16 cellular contexts compared by ENCODE assay signal in genomic region chr1:87134061-87134460, GRCh38.
A peak's percentile ranks its signal among the peaks of the same experiment; 100 is the strongest.
DNase-seq lines count a peak whose midpoint lies in the region; ATAC-seq, FAIRE-seq and TF ChIP-seq lines count a peak whose summit lies in the region.
"Had no signal": no experiment of that assay in that cellular context is flagged by ENCODE, and none has a peak within 500 bp of the region (broad histone marks: within the 10 kb centered on the region; RNA-seq: fewer than 3 reads in every experiment).

No MANE protein-coding gene starts in this region.

- H3K4me3 Mint-ChIP-seq in astrocyte (ENCODE audit: unreplicated experiment), result peak overlapping the region; percentile 34
- peak overlapping the region in 1 of 2 donors; percentile 24 for H3K4me3 Mint-ChIP-seq in stimulated activated naive CD8-positive, alpha-beta T cell treated with anti-CD3 and anti-CD28 coated beads, Interleukin-15, amount 100 ng/mL, for 72 hours

- DNase-seq in EH (ENCODE audit: low read depth), result peak; percentile 32
- peak; percentile 30 for DNase-seq in astrocyte (ENCODE audit: low read depth)
- peak; percentile 56 for DNase-seq in islet precursor cell
- peak; percentile 73 for DNase-seq in putamen (ENCODE audit: low spot score)
- DNase-seq in MG63, result no peak
- no peak for DNase-seq in A172 (ENCODE audit: low spot score)
- no peak for DNase-seq in stimulated activated naive CD8-positive, alpha-beta T cell treated with anti-CD3 and anti-CD28 coated beads, Interleukin-15, amount 100 ng/mL, for 72 hours
- no peak for DNase-seq in LoVo (ENCODE audit: low spot score)
- DNase-seq: activated CD4-positive, alpha-beta T cell treated with anti-CD3 and anti-CD28 coated beads, Interleukin-2, amount 50 U/mL, for 4 hours; Caco-2; cortex of kidney; EL; foreskin melanocyte; NCI-H1930 had no signal

- H3K4me1 ChIP-seq in astrocyte (ENCODE audit: insufficient read depth, low read length), result peaks cover 3% of the 10 kb centered on the region
- H3K4me1 ChIP-seq: Caco-2, HAP-1 had no signal

- H3K36me3 Mint-ChIP-seq in astrocyte (ENCODE audit: low read depth, unreplicated experiment), result no peaks in the 10 kb centered on the region

- H3K9ac ChIP-seq in astrocyte (ENCODE audit: low read length), result no peak overlapping the region

- no peak for FAIRE-seq in astrocyte (lab: Jason Lieb, UNC)

- H3K79me2 ChIP-seq in astrocyte (ENCODE audit: insufficient read depth, low read length), result no peaks in the 10 kb centered on the region

- no peaks in the 10 kb centered on the region for H4K20me1 ChIP-seq in astrocyte (ENCODE audit: insufficient read depth, low read length)

- H3K9me3 Mint-ChIP-seq in astrocyte (ENCODE audit: unreplicated experiment), result no peaks in the 10 kb centered on the region
- no peaks in the 10 kb centered on the region for H3K9me3 Mint-ChIP-seq in stimulated activated naive CD8-positive, alpha-beta T cell treated with anti-CD3 and anti-CD28 coated beads, Interleukin-15, amount 100 ng/mL, for 72 hours

- no peak for TF ChIP-seq CTCF in astrocyte (IDR thresholded peaks at IDR 0.05; ENCODE audit: insufficient read depth, low read depth, low read length)

- H3K4me2 ChIP-seq in astrocyte (ENCODE audit: low read length), result no peak overlapping the region

- H2AFZ ChIP-seq in astrocyte (ENCODE audit: low read depth, low read length), result peak overlapping the region; percentile 53

- H3K4me1 Mint-ChIP-seq in astrocyte (ENCODE audit: low read depth, unreplicated experiment), result no peaks in the 10 kb centered on the region
- H3K4me1 Mint-ChIP-seq in stimulated activated naive CD8-positive, alpha-beta T cell treated with anti-CD3 and anti-CD28 coated beads, Interleukin-15, amount 100 ng/mL, for 72 hours, result peaks cover 16% of the 10 kb centered on the region

- no peak overlapping the region for H3K27ac ChIP-seq in astrocyte (ENCODE audit: low read depth, low read length)
- H3K27ac ChIP-seq: HL-60 had no signal

- no peak for ATAC-seq in stimulated activated naive CD8-positive, alpha-beta T cell treated with anti-CD3 and anti-CD28 coated beads, Interleukin-15, amount 100 ng/mL, for 72 hours

- peaks cover 25% of the 10 kb centered on the region for H3K27me3 Mint-ChIP-seq in astrocyte (ENCODE audit: low read depth, unreplicated experiment)
- H3K27me3 Mint-ChIP-seq in stimulated activated naive CD8-positive, alpha-beta T cell treated with anti-CD3 and anti-CD28 coated beads, Interleukin-15, amount 100 ng/mL, for 72 hours, result peaks cover 87% of the 10 kb centered on the region

- H3K4me3 ChIP-seq in astrocyte (ENCODE audit: insufficient read depth, low read depth, low read length) (no peak overlapping the region), MG63 (no peak overlapping the region)
- H3K4me3 ChIP-seq: HAP-1 had no signal

- H3K27ac Mint-ChIP-seq in astrocyte (ENCODE audit: unreplicated experiment), result no peak overlapping the region
- no peak overlapping the region for H3K27ac Mint-ChIP-seq in stimulated activated naive CD8-positive, alpha-beta T cell treated with anti-CD3 and anti-CD28 coated beads, Interleukin-15, amount 100 ng/mL, for 72 hours

- H3K27me3 ChIP-seq in astrocyte (ENCODE audit: insufficient read depth, low read length), result no peaks in the 10 kb centered on the region
- H3K27me3 ChIP-seq in MG63, result no peaks in the 10 kb centered on the region

- H3K9me3 ChIP-seq in astrocyte (ENCODE audit: insufficient read depth, low read depth, low read length) (no peaks in the 10 kb centered on the region), MG63 (no peaks in the 10 kb centered on the region)
- H3K9me3 ChIP-seq: Caco-2, HAP-1 had no signal

- no peaks in the 10 kb centered on the region for H3K36me3 ChIP-seq in astrocyte (ENCODE audit: insufficient read depth, low read length)
- no peaks in the 10 kb centered on the region for H3K36me3 ChIP-seq in MG63
- H3K36me3 ChIP-seq: HAP-1 had no signal

Comparison
In these comparisons a context has a peak if more than half of its experiments do, and no peak if none do; other contexts are left out.
1. DNase-seq: peak in EH (single experiment), astrocyte (single experiment), islet precursor cell (single experiment) and putamen (single experiment); none in MG63 (single experiment), A172 (single experiment), stimulated activated naive CD8-positive, alpha-beta T cell treated with anti-CD3 and anti-CD28 coated beads, Interleukin-15, amount 100 ng/mL, for 72 hours (0 of 2) and LoVo (single experiment).